ENCODE assay signal across 8 cellular contexts in genomic region chr12:92136883-92137582, GRCh38. TPM values are rescaled to one million over a fixed set of nuclear protein-coding genes. Genes with fewer than 3 reads are reported as not detected.
DNase-seq lines count a peak whose midpoint lies in the region; ATAC-seq, FAIRE-seq and TF ChIP-seq lines count a peak whose summit lies in the region.

No MANE protein-coding gene starts in this region.

- peak; percentile 84 for FAIRE-seq in GM12891 (lab: Jason Lieb, UNC)

- no peaks in the 10 kb centered on the region for H3K9me3 Mint-ChIP-seq in natural killer cell

- no peak for TF ChIP-seq CTCF in natural killer cell (IDR thresholded peaks at IDR 0.05)

- H3K36me3 Mint-ChIP-seq in natural killer cell = peaks cover 20% of the 10 kb centered on the region

- H3K27ac Mint-ChIP-seq in natural killer cell = peak overlapping the region; percentile 88 to 98

- DNase-seq in GM12891 (ENCODE audit: insufficient read length, low spot score) = no peak
- DNase-seq in NCI-H69 (lab: John Stamatoyannopoulos, UW) = peak; percentile 25
- peak; percentile 92 for DNase-seq in dedifferentiated amniotic fluid mesenchymal stem cell (ENCODE audit: extremely low spot score)
- no peak for DNase-seq in natural killer cell
- no peak for DNase-seq in stimulated activated CD4-positive, alpha-beta T cell treated with anti-CD3 and anti-CD28 coated beads, Interleukin-4, amount 100 ng/mL, for 1 hour
- DNase-seq in effector CD4-positive, alpha-beta T cell = no peak
- no peak for DNase-seq in stimulated activated CD4-positive, alpha-beta T cell treated with anti-CD3 and anti-CD28 coated beads, Interleukin-12 subunit alpha, Interleukin-12 subunit beta, amount 100 ng/mL, for 4 hours

- H3K27me3 Mint-ChIP-seq in natural killer cell (ENCODE audit: low read depth in 2 of 2) = no peaks in the 10 kb centered on the region

- H3K4me1 Mint-ChIP-seq in natural killer cell = peaks cover 78 to 90% of the 10 kb centered on the region in 2 donors

- intact Hi-C loops in natural killer cell (cut with micrococcal nuclease) = loop anchor here (2.0 kb wide), 1 partner anchor 260 kb away; no protein-coding TSS in a partner anchor

- TF ChIP-seq POLR2A in GM12891 (IDR thresholded peaks at IDR 0.05; ENCODE audit: low read depth, low read length) = no peak

- H3K4me3 Mint-ChIP-seq in natural killer cell = peak overlapping the region; percentile 88

- peak in 1 of 3 donors; percentile 25 for ATAC-seq in natural killer cell
- ATAC-seq in GM21619 (IDR thresholded peaks at IDR 0.05; ENCODE audit: unreplicated experiment) = no peak

TF ChIP-seq in GM12891, 5 proteins besides CTCF, POLR2A, EP300 and RAD21:
- no peak for TF ChIP-seq PAX5 (IDR thresholded peaks at IDR 0.05; ENCODE audit: insufficient read depth, low read length, severe bottlenecking)
- no peak for TF ChIP-seq POU2F2 (IDR thresholded peaks at IDR 0.05; ENCODE audit: low read depth, low read length)
- TF ChIP-seq SPI1 (IDR thresholded peaks at IDR 0.05; ENCODE audit: low read depth, low read length) = no peak
- no peak for TF ChIP-seq TAF1 (IDR thresholded peaks at IDR 0.05; ENCODE audit: low read depth, low read length)
- TF ChIP-seq POLR2AphosphoS5 (IDR thresholded peaks at IDR 0.05; ENCODE audit: low read depth, low read length) = no peak

RNA-seq across cellular contexts. Expression of gene BTG1, which starts 8.6 kb away (rescaled TPM):
- 117 TPM for polyA plus RNA-seq in GM12891 (2012; ENCODE audit: low read depth, missing spikeins)
- total RNA-seq in natural killer cell = 1,000 to 10,000 TPM in 1 of 3 donors, 100 to 1,000 TPM in 2; 801 to 1,037 (median 830) TPM

Comparison
In these comparisons a context has a peak if more than half of its experiments do, and no peak if none do; other contexts are left out.
1. DNase-seq: peak in NCI-H69 (single experiment) and dedifferentiated amniotic fluid mesenchymal stem cell (single experiment); none in GM12891 (single experiment), natural killer cell (single experiment), stimulated activated CD4-positive, alpha-beta T cell treated with anti-CD3 and anti-CD28 coated beads, Interleukin-4, amount 100 ng/mL, for 1 hour (single experiment), effector CD4-positive, alpha-beta T cell (single experiment) and stimulated activated CD4-positive, alpha-beta T cell treated with anti-CD3 and anti-CD28 coated beads, Interleukin-12 subunit alpha, Interleukin-12 subunit beta, amount 100 ng/mL, for 4 hours (single experiment).